Comparison of ENCODE assay signal across 2 cellular contexts in the genomic region with DNA sequence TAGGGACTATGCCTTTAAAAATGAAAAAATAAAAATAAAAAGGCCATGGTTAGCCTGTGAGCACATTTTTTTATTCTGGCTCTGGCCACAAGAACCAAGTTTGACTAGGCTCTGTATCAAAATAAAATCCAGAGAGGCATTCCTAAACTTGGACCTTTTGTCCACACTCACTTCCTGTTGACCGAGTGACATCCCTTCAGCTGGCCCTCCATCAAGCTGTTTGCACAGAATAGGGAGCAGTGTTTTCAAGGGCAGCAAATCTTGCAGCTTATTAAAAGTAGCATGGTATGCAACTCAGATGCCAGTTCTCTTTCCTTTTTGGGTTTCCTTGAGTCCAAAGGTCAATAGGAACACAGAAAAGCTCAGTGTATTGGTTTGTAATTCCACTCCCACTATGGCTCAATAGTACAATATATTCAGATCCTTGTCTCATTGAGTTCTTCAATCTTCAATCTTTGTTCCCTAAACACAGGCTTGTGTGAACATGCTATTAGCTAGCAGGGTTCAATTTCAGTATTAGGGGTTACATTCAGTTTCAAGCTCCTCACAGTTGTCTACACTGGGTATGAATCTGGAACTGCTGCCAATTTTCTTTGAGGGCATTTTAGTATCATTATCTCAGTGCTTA.
TF ChIP-seq lines count a peak whose summit lies in the region.

No MANE protein-coding gene starts in this region.

TF ChIP-seq in neural cell, 6 proteins besides CTCF, POLR2A, EP300 and RAD21 (continued from another document):
- TF ChIP-seq, protein P1, sequence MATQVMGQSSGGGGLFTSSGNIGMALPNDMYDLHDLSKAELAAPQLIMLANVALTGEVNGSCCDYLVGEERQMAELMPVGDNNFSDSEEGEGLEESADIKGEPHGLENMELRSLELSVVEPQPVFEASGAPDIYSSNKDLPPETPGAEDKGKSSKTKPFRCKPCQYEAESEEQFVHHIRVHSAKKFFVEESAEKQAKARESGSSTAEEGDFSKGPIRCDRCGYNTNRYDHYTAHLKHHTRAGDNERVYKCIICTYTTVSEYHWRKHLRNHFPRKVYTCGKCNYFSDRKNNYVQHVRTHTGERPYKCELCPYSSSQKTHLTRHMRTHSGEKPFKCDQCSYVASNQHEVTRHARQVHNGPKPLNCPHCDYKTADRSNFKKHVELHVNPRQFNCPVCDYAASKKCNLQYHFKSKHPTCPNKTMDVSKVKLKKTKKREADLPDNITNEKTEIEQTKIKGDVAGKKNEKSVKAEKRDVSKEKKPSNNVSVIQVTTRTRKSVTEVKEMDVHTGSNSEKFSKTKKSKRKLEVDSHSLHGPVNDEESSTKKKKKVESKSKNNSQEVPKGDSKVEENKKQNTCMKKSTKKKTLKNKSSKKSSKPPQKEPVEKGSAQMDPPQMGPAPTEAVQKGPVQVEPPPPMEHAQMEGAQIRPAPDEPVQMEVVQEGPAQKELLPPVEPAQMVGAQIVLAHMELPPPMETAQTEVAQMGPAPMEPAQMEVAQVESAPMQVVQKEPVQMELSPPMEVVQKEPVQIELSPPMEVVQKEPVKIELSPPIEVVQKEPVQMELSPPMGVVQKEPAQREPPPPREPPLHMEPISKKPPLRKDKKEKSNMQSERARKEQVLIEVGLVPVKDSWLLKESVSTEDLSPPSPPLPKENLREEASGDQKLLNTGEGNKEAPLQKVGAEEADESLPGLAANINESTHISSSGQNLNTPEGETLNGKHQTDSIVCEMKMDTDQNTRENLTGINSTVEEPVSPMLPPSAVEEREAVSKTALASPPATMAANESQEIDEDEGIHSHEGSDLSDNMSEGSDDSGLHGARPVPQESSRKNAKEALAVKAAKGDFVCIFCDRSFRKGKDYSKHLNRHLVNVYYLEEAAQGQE (IDR thresholded peaks at IDR 0.05; ENCODE audit: borderline replicate concordance), result no peak
- no peak for TF ChIP-seq TAF1 (IDR thresholded peaks at IDR 0.05; ENCODE audit: low read depth)

TF ChIP-seq in GM23338, 12 proteins besides CTCF, POLR2A, EP300 and RAD21 (continued from another document):
- TF ChIP-seq, protein P2, sequence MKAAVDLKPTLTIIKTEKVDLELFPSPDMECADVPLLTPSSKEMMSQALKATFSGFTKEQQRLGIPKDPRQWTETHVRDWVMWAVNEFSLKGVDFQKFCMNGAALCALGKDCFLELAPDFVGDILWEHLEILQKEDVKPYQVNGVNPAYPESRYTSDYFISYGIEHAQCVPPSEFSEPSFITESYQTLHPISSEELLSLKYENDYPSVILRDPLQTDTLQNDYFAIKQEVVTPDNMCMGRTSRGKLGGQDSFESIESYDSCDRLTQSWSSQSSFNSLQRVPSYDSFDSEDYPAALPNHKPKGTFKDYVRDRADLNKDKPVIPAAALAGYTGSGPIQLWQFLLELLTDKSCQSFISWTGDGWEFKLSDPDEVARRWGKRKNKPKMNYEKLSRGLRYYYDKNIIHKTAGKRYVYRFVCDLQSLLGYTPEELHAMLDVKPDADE (IDR thresholded peaks at IDR 0.05), result no peak
- TF ChIP-seq NANOG (IDR thresholded peaks at IDR 0.05; ENCODE audit: borderline replicate concordance) (no peak), ZNF114 (CRISPR knock-in tag; IDR thresholded peaks at IDR 0.05) (no peak), ZNF331 (CRISPR knock-in tag; IDR thresholded peaks at IDR 0.05; ENCODE audit: low read depth) (no peak)
- TF ChIP-seq, protein P3, sequence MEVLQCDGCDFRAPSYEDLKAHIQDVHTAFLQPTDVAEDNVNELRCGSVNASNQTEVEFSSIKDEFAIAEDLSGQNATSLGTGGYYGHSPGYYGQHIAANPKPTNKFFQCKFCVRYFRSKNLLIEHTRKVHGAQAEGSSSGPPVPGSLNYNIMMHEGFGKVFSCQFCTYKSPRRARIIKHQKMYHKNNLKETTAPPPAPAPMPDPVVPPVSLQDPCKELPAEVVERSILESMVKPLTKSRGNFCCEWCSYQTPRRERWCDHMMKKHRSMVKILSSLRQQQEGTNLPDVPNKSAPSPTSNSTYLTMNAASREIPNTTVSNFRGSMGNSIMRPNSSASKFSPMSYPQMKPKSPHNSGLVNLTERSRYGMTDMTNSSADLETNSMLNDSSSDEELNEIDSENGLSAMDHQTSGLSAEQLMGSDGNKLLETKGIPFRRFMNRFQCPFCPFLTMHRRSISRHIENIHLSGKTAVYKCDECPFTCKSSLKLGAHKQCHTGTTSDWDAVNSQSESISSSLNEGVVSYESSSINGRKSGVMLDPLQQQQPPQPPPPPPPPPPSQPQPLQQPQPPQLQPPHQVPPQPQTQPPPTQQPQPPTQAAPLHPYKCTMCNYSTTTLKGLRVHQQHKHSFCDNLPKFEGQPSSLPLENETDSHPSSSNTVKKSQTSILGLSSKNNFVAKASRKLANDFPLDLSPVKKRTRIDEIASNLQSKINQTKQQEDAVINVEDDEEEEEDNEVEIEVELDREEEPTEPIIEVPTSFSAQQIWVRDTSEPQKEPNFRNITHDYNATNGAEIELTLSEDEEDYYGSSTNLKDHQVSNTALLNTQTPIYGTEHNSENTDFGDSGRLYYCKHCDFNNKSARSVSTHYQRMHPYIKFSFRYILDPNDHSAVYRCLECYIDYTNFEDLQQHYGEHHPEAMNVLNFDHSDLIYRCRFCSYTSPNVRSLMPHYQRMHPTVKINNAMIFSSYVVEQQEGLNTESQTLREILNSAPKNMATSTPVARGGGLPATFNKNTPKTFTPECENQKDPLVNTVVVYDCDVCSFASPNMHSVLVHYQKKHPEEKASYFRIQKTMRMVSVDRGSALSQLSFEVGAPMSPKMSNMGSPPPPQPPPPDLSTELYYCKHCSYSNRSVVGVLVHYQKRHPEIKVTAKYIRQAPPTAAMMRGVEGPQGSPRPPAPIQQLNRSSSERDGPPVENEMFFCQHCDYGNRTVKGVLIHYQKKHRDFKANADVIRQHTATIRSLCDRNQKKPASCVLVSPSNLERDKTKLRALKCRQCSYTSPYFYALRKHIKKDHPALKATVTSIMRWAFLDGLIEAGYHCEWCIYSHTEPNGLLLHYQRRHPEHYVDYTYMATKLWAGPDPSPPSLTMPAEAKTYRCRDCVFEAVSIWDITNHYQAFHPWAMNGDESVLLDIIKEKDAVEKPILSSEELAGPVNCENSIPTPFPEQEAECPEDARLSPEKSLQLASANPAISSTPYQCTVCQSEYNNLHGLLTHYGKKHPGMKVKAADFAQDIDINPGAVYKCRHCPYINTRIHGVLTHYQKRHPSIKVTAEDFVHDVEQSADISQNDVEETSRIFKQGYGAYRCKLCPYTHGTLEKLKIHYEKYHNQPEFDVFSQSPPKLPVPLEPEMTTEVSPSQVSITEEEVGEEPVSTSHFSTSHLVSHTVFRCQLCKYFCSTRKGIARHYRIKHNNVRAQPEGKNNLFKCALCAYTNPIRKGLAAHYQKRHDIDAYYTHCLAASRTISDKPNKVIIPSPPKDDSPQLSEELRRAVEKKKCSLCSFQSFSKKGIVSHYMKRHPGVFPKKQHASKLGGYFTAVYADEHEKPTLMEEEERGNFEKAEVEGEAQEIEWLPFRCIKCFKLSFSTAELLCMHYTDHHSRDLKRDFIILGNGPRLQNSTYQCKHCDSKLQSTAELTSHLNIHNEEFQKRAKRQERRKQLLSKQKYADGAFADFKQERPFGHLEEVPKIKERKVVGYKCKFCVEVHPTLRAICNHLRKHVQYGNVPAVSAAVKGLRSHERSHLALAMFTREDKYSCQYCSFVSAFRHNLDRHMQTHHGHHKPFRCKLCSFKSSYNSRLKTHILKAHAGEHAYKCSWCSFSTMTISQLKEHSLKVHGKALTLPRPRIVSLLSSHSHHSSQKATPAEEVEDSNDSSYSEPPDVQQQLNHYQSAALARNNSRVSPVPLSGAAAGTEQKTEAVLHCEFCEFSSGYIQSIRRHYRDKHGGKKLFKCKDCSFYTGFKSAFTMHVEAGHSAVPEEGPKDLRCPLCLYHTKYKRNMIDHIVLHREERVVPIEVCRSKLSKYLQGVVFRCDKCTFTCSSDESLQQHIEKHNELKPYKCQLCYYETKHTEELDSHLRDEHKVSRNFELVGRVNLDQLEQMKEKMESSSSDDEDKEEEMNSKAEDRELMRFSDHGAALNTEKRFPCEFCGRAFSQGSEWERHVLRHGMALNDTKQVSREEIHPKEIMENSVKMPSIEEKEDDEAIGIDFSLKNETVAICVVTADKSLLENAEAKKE (CRISPR knock-in tag; IDR thresholded peaks at IDR 0.05), result no peak
